ENCODE assay signal across 14 cellular contexts in the genomic region with DNA sequence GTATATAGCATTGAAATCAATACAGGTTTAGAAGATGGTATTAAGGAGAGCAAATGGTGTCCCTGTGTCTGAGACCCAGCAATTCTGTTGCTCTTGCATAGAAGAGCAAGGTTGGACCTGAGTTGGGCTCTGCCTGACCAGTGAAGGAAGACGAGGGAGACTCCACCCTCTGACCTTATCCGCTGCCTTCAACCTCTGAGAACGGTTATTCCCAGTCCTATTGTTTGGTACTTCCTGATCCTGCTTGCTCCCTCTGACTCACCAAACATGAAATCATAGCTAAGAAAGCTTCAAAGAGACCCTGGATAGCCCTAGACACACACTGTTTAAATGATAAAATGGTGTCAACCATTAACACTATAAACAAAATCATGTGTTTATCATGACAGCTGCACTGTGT.
A peak's percentile ranks its signal among the peaks of the same experiment; 100 is the strongest.
DNase-seq lines count a peak whose midpoint lies in the region; ATAC-seq, FAIRE-seq and TF ChIP-seq lines count a peak whose summit lies in the region.
"Had no signal": no experiment of that assay in that cellular context is flagged by ENCODE, and none has a peak within 500 bp of the region (broad histone marks: within the 10 kb centered on the region; RNA-seq: fewer than 3 reads in every experiment).

No MANE protein-coding gene starts in this region.

- H3K36me3 ChIP-seq in MG63 (peaks cover 4% of the 10 kb centered on the region; the same call in 1 of the 2 replicates), endothelial cell of umbilical vein (ENCODE audit: control insufficient read depth in 2 of 2, extremely low read depth in 1 of 2, insufficient read depth in 2 of 2, low read length in 2 of 2) (no peaks in the 10 kb centered on the region), upper lobe of right lung (no peaks in the 10 kb centered on the region)

- no peak for TF ChIP-seq CTCF in endothelial cell of umbilical vein (IDR thresholded peaks at IDR 0.05; ENCODE audit: extremely low read depth in 1 of 2, insufficient read depth in 1 of 2, low read depth in 1 of 2, low read length in 2 of 2)
- no peak for TF ChIP-seq CTCF in upper lobe of right lung (IDR thresholded peaks at IDR 0.05)

- dilution Hi-C loops in endothelial cell of umbilical vein (cut with MboI; ENCODE audit: extremely low pct_ligation_motif_present, low sequenced_read_pairs): no loop called here

- DNase-seq in MG63 (peak; percentile 7), endothelial cell of umbilical vein (ENCODE audit: low read depth, low spot score) (peak; percentile 98), left kidney (ENCODE audit: low read depth, low spot score) (peak; percentile 16), upper lobe of right lung (no peak), NOMO-1 treated with DMSO at 0.1 percent for 48 hours (lab: John Stamatoyannopoulos, UW; ENCODE audit: unreplicated experiment) (no peak)
- no peak for DNase-seq in stimulated activated CD4-positive, alpha-beta T cell treated with anti-CD3 and anti-CD28 coated beads, Interleukin-4, amount 100 ng/mL, for 4 hours
- DNase-seq: activated naive CD4-positive, alpha-beta T cell treated with anti-CD3 and anti-CD28 coated beads, Interleukin-2, amount 10 ng/mL, durations not matched to agents 7 days and 5 days; KG1; naive B cell; NCI-H1694 treated with DMSO at 0.1 percent for 48 hours; NCI-H526 treated with DMSO at 0.1 percent for 48 hours had no signal

- peak overlapping the region; percentile 37 for H3K9ac ChIP-seq in endothelial cell of umbilical vein (replicated peaks; ENCODE audit: extremely low read depth, insufficient read depth, low read length)

- no peaks in the 10 kb centered on the region for H3K9me1 ChIP-seq in endothelial cell of umbilical vein (replicated peaks; ENCODE audit: control insufficient read depth, extremely low read depth, insufficient read depth, low read length)

- POLR2A ChIA-PET in endothelial cell of umbilical vein (lab: Charles Lee): interaction anchor here (1.0 to 3.5 kb wide), 7 partner anchors 18 to 462 kb away, joined by 3 to 12 read pairs (median 4); no protein-coding TSS in a partner anchor

- no peak overlapping the region for H2AFZ ChIP-seq in endothelial cell of umbilical vein (ENCODE audit: low read depth, low read length)

- H3K4me3 ChIP-seq in MG63 (no peak overlapping the region), endothelial cell of umbilical vein (replicated peaks in 1 of 3; ENCODE audit: insufficient read depth in 1 of 3, low read depth in 1 of 3, low read length in 3 of 3) (no peak overlapping the region), upper lobe of right lung (no peak overlapping the region)

- peak; percentile 95 for FAIRE-seq in endothelial cell of umbilical vein (lab: Jason Lieb, UNC)
- FAIRE-seq: TTC549 had no signal

- H3K79me2 ChIP-seq in endothelial cell of umbilical vein (ENCODE audit: control insufficient read depth, insufficient read depth, low read length): no peaks in the 10 kb centered on the region

- CTCF ChIA-PET in endothelial cell of umbilical vein (lab: Charles Lee): interaction anchor here (0.7 to 2.6 kb wide), 9 partner anchors 18 to 944 kb away, joined by 3 to 18 read pairs (median 5); partner anchors contain the start of gene PLK2

- peak overlapping the region; percentile 89 for H3K27ac ChIP-seq in endothelial cell of umbilical vein (ENCODE audit: insufficient read depth, low read depth, low read length)
- H3K27ac ChIP-seq in upper lobe of right lung: peak overlapping the region; percentile 31
- H3K27ac ChIP-seq: C4-2B had no signal

- H4K20me1 ChIP-seq in endothelial cell of umbilical vein (replicated peaks; ENCODE audit: control insufficient read depth, extremely low read depth, insufficient read depth, low read length): no peaks in the 10 kb centered on the region

- H3K27me3 ChIP-seq in MG63 (no peaks in the 10 kb centered on the region), endothelial cell of umbilical vein (ENCODE audit: control insufficient read depth in 2 of 2, insufficient read depth in 2 of 2, low read length in 2 of 2) (no peaks in the 10 kb centered on the region), upper lobe of right lung (no peaks in the 10 kb centered on the region)

- peak overlapping the region; percentile 54 for H3K4me2 ChIP-seq in endothelial cell of umbilical vein (ENCODE audit: insufficient read depth, low read length)

- TF ChIP-seq POLR2A in endothelial cell of umbilical vein (IDR thresholded peaks at IDR 0.05; ENCODE audit: low read depth, low read length): peak; percentile 57

- H3K9me3 ChIP-seq in MG63: peaks cover 3% of the 10 kb centered on the region; the same call in 1 of the 2 replicates
- no peaks in the 10 kb centered on the region for H3K9me3 ChIP-seq in endothelial cell of umbilical vein (replicated peaks; ENCODE audit: control insufficient read depth, insufficient read depth, low read length)
- no peaks in the 10 kb centered on the region for H3K9me3 ChIP-seq in upper lobe of right lung

- ATAC-seq in upper lobe of right lung (peak; percentile 80), GM21360 (IDR thresholded peaks at IDR 0.05; ENCODE audit: unreplicated experiment) (no peak)

- intact Hi-C loops in endothelial cell of umbilical vein (cut with micrococcal nuclease) (loop anchor here (1.0 to 5.0 kb wide), 6 partner anchors 17 to 943 kb away; no protein-coding TSS in a partner anchor), upper lobe of right lung (cut with DNase I) (no loop called here)

- no TSS peak for BruUV-seq in endothelial cell of umbilical vein (replicated peaks; lab: Mats Ljungman, UMichigan)

- H3K4me1 ChIP-seq in endothelial cell of umbilical vein (ENCODE audit: control insufficient read depth, extremely low read depth, insufficient read depth, low read length): peaks cover 65% of the 10 kb centered on the region
- peaks cover 11% of the 10 kb centered on the region for H3K4me1 ChIP-seq in upper lobe of right lung

TF ChIP-seq in endothelial cell of umbilical vein, 7 proteins besides CTCF, POLR2A, EP300 and RAD21:
- TF ChIP-seq EZH2 (IDR thresholded peaks at IDR 0.05; ENCODE audit: borderline replicate concordance, low read depth, low read length, severe bottlenecking) (no peak), GATA2 (IDR thresholded peaks at IDR 0.05; ENCODE audit: insufficient read depth, insufficient read length, low read depth, low read length) (peak; percentile 83), MYC (IDR thresholded peaks at IDR 0.05; ENCODE audit: low read depth, low read length) (no peak), JUN (IDR thresholded peaks at IDR 0.05; ENCODE audit: borderline replicate concordance, insufficient read depth, insufficient read length, low read depth) (peak; percentile 95), MAX (IDR thresholded peaks at IDR 0.05; ENCODE audit: insufficient read depth, insufficient read length) (no peak), POLR2AphosphoS5 (IDR thresholded peaks at IDR 0.05; ENCODE audit: insufficient read depth, low read depth, low read length) (peak; percentile 93), FOS (IDR thresholded peaks at IDR 0.05; ENCODE audit: borderline replicate concordance, insufficient read depth, low read length) (peak; percentile 92)
TF ChIP-seq in endothelial cell of umbilical vein: peak in this region for 4.

Comparison
In these comparisons a context has a peak if more than half of its experiments do, and no peak if none do; other contexts are left out.
1. DNase-seq: peak in MG63 (single experiment), endothelial cell of umbilical vein (single experiment) and left kidney (single experiment); none in upper lobe of right lung (single experiment), stimulated activated CD4-positive, alpha-beta T cell treated with anti-CD3 and anti-CD28 coated beads, Interleukin-4, amount 100 ng/mL, for 4 hours (0 of 2) and NOMO-1 treated with DMSO at 0.1 percent for 48 hours (single experiment).